24 cellular contexts compared by ENCODE assay signal in genomic region chr14:71348817-71349216, GRCh38.
"Had no signal": no experiment of that assay in that cellular context is flagged by ENCODE, and none has a peak within 500 bp of the region (broad histone marks: within the 10 kb centered on the region; RNA-seq: fewer than 3 reads in every experiment).

No MANE protein-coding gene starts in this region.

- FAIRE-seq: endothelial cell of umbilical vein, pancreas had no signal

- H3K4me3 Mint-ChIP-seq: activated CD4-positive, alpha-beta memory T cell treated with anti-CD3 and anti-CD28 coated beads, Interleukin-2, amount 10 ng/mL, durations not matched to agents 7 days and 5 days; activated CD4-positive, alpha-beta T cell treated with anti-CD3 and anti-CD28 coated beads, Interleukin-2, amount 10 ng/mL, durations not matched to agents 24 days and 14 days; activated naive CD4-positive, alpha-beta T cell treated with anti-CD3 and anti-CD28 coated beads, Interleukin-2, amount 50 U/mL, for 24 hours; activated T-helper 1 cell treated with anti-CD3 and anti-CD28 coated beads, Interleukin-12 subunit alpha, Interleukin-12 subunit beta, Interleukin-2, Interleukin-4 antibody, amounts not matched to agents 30 ng/mL and 10 ng/mL and 1 ng/mL, durations not matched to agents 14 hours and 24 hours and 36 hours; dendritic cell treated with granulocyte-macrophage colony-stimulating factor and Interleukin-4, amounts not matched to agents 40 ng/mL and 50 ng/mL, for 4 days; T-helper 1 cell treated with Interleukin-12 subunit alpha and Interleukin-12 subunit beta and Interleukin-4 antibody, amounts not matched to agents 30 μg/mL and 1 μg/mL, for 36 hours had no signal

- H3K9me3 ChIP-seq: body of pancreas, lower lobe of right lung, pancreas, psoas muscle, right atrium auricular region, uterus had no signal

- ATAC-seq: activated CD4-positive, CD25-positive, alpha-beta regulatory T cell treated with anti-CD3 and anti-CD28 coated beads, Interleukin-2, amount 50 U/mL, for 24 hours; body of pancreas; esophagus mucosa; left lobe of liver; lower lobe of right lung; natural killer cell treated with Interleukin-12 subunit alpha and Interleukin-12 subunit beta and Interleukin-15 and Interleukin-18, amount 100 ng/mL, for 72 hours; pancreas; psoas muscle had no signal

- H3K27ac Mint-ChIP-seq: activated CD4-positive, alpha-beta memory T cell treated with anti-CD3 and anti-CD28 coated beads, Interleukin-2, amount 10 ng/mL, durations not matched to agents 7 days and 5 days; activated CD4-positive, alpha-beta T cell treated with anti-CD3 and anti-CD28 coated beads, Interleukin-2, amount 10 ng/mL, durations not matched to agents 24 days and 14 days; activated naive CD4-positive, alpha-beta T cell treated with anti-CD3 and anti-CD28 coated beads, Interleukin-2, amount 50 U/mL, for 24 hours; activated T-helper 1 cell treated with anti-CD3 and anti-CD28 coated beads, Interleukin-12 subunit alpha, Interleukin-12 subunit beta, Interleukin-2, Interleukin-4 antibody, amounts not matched to agents 30 ng/mL and 10 ng/mL and 1 ng/mL, durations not matched to agents 14 hours and 24 hours and 36 hours; dendritic cell treated with granulocyte-macrophage colony-stimulating factor and Interleukin-4, amounts not matched to agents 40 ng/mL and 50 ng/mL, for 4 days; natural killer cell treated with Interleukin-12 subunit alpha and Interleukin-12 subunit beta and Interleukin-15 and Interleukin-18, amount 100 ng/mL, for 72 hours; T-helper 1 cell treated with Interleukin-12 subunit alpha and Interleukin-12 subunit beta and Interleukin-4 antibody, amounts not matched to agents 30 μg/mL and 1 μg/mL, for 36 hours had no signal

- H3K9me3 Mint-ChIP-seq: dendritic cell treated with granulocyte-macrophage colony-stimulating factor and Interleukin-4, amounts not matched to agents 40 ng/mL and 50 ng/mL, for 4 days; immature natural killer cell; natural killer cell treated with Interleukin-12 subunit alpha and Interleukin-12 subunit beta and Interleukin-15 and Interleukin-18, amount 100 ng/mL, for 72 hours had no signal

- H3K27me3 Mint-ChIP-seq: activated CD4-positive, alpha-beta memory T cell treated with anti-CD3 and anti-CD28 coated beads, Interleukin-2, amount 10 ng/mL, durations not matched to agents 7 days and 5 days; activated CD4-positive, alpha-beta T cell treated with anti-CD3 and anti-CD28 coated beads, Interleukin-2, amount 10 ng/mL, durations not matched to agents 24 days and 14 days; activated naive CD4-positive, alpha-beta T cell treated with anti-CD3 and anti-CD28 coated beads, Interleukin-2, amount 50 U/mL, for 24 hours; dendritic cell treated with granulocyte-macrophage colony-stimulating factor and Interleukin-4, amounts not matched to agents 40 ng/mL and 50 ng/mL, for 4 days; natural killer cell treated with Interleukin-12 subunit alpha and Interleukin-12 subunit beta and Interleukin-15 and Interleukin-18, amount 100 ng/mL, for 72 hours had no signal

- DNase-seq: activated CD4-positive, alpha-beta memory T cell treated with anti-CD3 and anti-CD28 coated beads, Interleukin-2, amount 10 ng/mL, durations not matched to agents 7 days and 5 days; activated CD4-positive, alpha-beta T cell treated with anti-CD3 and anti-CD28 coated beads, Interleukin-2, amount 10 ng/mL, durations not matched to agents 24 days and 14 days; activated gamma-delta T cell treated with Interleukin-2 at 50 U/mL for 16 hours; anterior cingulate cortex; body of pancreas; effector memory CD4-positive, alpha-beta T cell; foreskin melanocyte; immature natural killer cell; lower lobe of right lung; pancreas; psoas muscle; stimulated activated CD4-positive, alpha-beta T cell treated with anti-CD3 and anti-CD28 coated beads, Interleukin-4, amount 100 ng/mL, for 4 hours; trophoblast cell; uterus had no signal
